ENCODE assay signal across 23 cellular contexts in genomic region chr11:106533046-106533445, GRCh38.
A peak's percentile ranks its signal among the peaks of the same experiment; 100 is the strongest.
DNase-seq lines count a peak whose midpoint lies in the region; ATAC-seq, FAIRE-seq and TF ChIP-seq lines count a peak whose summit lies in the region.
"Had no signal": no experiment of that assay in that cellular context is flagged by ENCODE, and none has a peak within 500 bp of the region (broad histone marks: within the 10 kb centered on the region; RNA-seq: fewer than 3 reads in every experiment).

No MANE protein-coding gene starts in this region.

- H3K9me3 ChIP-seq in PC-9 (ENCODE audit: insufficient read depth, low read depth) = no peaks in the 10 kb centered on the region
- H3K9me3 ChIP-seq in K562 (replicated peaks; ENCODE audit: control insufficient read depth, insufficient read depth, low read depth, low read length) = no peaks in the 10 kb centered on the region
- H3K9me3 ChIP-seq: BE2C, BLaER1 had no signal

- H3K27me3 ChIP-seq in PC-9 (ENCODE audit: insufficient read depth, low read depth) (no peaks in the 10 kb centered on the region), K562 (ENCODE audit: control insufficient read depth in 2 of 2, insufficient read depth in 2 of 2, low read length in 2 of 2) (no peaks in the 10 kb centered on the region)
- H3K27me3 ChIP-seq: BE2C, BLaER1 had no signal

- H3K36me3 ChIP-seq in PC-9 (ENCODE audit: low read depth) (no peaks in the 10 kb centered on the region), K562 (ENCODE audit: control insufficient read depth, insufficient read depth, low read length) (no peaks in the 10 kb centered on the region)
- H3K36me3 ChIP-seq: BE2C, BLaER1 had no signal

- intact Hi-C loops in PC-9 (cut with micrococcal nuclease; ENCODE audit: unreplicated experiment) = no loop called here
- intact Hi-C loops in K562 (cut with micrococcal nuclease) = no loop called here

- TF ChIP-seq RAD21 in K562 (CRISPR knock-in tag; conservative IDR thresholded peaks at IDR 0.05 in 1 of 2, IDR thresholded peaks at IDR 0.05 in 1 of 2) = no peak

- H3K4me2 ChIP-seq in PC-9 = no peak overlapping the region
- no peak overlapping the region for H3K4me2 ChIP-seq in K562 (ENCODE audit: insufficient read depth, low read length)
- H3K4me2 ChIP-seq: BLaER1 had no signal

- ATAC-seq in K562 (no peak), GM18861 (IDR thresholded peaks at IDR 0.05; ENCODE audit: unreplicated experiment) (no peak), GM21723 (IDR thresholded peaks at IDR 0.05; ENCODE audit: unreplicated experiment) (no peak)

- H3K27ac ChIP-seq in PC-9 = no peak overlapping the region
- no peak overlapping the region for H3K27ac ChIP-seq in K562 (ENCODE audit: extremely low read depth, low read depth, low read length)
- H3K27ac ChIP-seq: BLaER1 had no signal

- no peaks in the 10 kb centered on the region for H3F3A ChIP-seq in PC-9 (ENCODE audit: insufficient read depth, low read depth)

- CTCF ChIA-PET in PC-9 (lab: Charles Lee) (no interaction called here), K562 (lab: Yijun Ruan, JAX; ENCODE audit: low intra/inter-chr PET ratio) (no interaction called here)

- no peaks in the 10 kb centered on the region for H3K9me1 ChIP-seq in K562 (ENCODE audit: control insufficient read depth, insufficient read depth, low read length)

- H4K20me1 ChIP-seq in PC-9 (ENCODE audit: insufficient read depth) (no peaks in the 10 kb centered on the region), K562 (replicated peaks; ENCODE audit: control insufficient read depth, insufficient read depth, low read length) (no peaks in the 10 kb centered on the region)
- H4K20me1 ChIP-seq: BLaER1 had no signal

- BruUV-seq in PC-9 (replicated peaks; lab: Mats Ljungman, UMichigan) = no TSS peak
- BruUV-seq in K562 (replicated peaks; lab: Mats Ljungman, UMichigan) = no TSS peak

- no peak for TF ChIP-seq CTCF in PC-9 (conservative IDR thresholded peaks at IDR 0.05)
- TF ChIP-seq CTCF in K562 (IDR thresholded peaks at IDR 0.05 in 2 of 3, conservative IDR thresholded peaks at IDR 0.05 in 1 of 3; ENCODE audit: insufficient read depth in 2 of 3, low read depth in 1 of 3, low read length in 3 of 3) = no peak
- TF ChIP-seq CTCF in GM13977 (IDR thresholded peaks at IDR 0.05; ENCODE audit: extremely low read depth, insufficient read depth, missing control alignments) = no peak

- H3K9ac ChIP-seq in K562 (ENCODE audit: insufficient read depth in 1 of 2, low read depth in 2 of 2, low read length in 2 of 2) = no peak overlapping the region
- H3K9ac ChIP-seq: BLaER1 had no signal

- DNase-seq in PC-9 = no peak
- DNase-seq in K562 (ENCODE audit: extremely low read depth in 1 of 4, low spot score in 3 of 4) = no peak
- DNase-seq in GM13977 (ENCODE audit: low spot score) = no peak
- DNase-seq: 8988T; ACHN; BE2C; C1 segment of cervical spinal cord; CD4-positive, alpha-beta memory T cell; CD4-positive, CD25-positive, alpha-beta regulatory T cell; CD8-positive, alpha-beta memory T cell; COR-L47; DMS 273 treated with DMSO at 0.1 percent for 48 hours; DMS153; DMS79; DND-41; EL; GF-D8 had no signal

- 30% methylated on average over 2 of the region's 2 CpGs for WGBS in K562 (ENCODE audit: insufficient coverage, low coverage, missing lambda C conversion rate)

- in situ Hi-C loops in K562 (cut with MboI) (no loop called here), GM13977 (cut with MboI; ENCODE audit: low pct_unique_long_range_greater_than_20kb, low sequenced_read_pairs, unreplicated experiment) (no loop called here)

- POLR2A ChIA-PET in PC-9 (lab: Charles Lee; ENCODE audit: unreplicated experiment) (no interaction called here), K562 (lab: Yijun Ruan, JAX) (no interaction called here)

- FAIRE-seq in K562 (lab: Jason Lieb, UNC) = no peak
- FAIRE-seq: A204.1, GM12891, GM18507 had no signal

- H3K9me2 ChIP-seq in PC-9 (ENCODE audit: insufficient read depth) = no peaks in the 10 kb centered on the region

- no peak for TF ChIP-seq POLR2A in K562 (conservative IDR thresholded peaks at IDR 0.05)

- H3K79me2 ChIP-seq in PC-9 (ENCODE audit: low read depth) (no peaks in the 10 kb centered on the region), K562 (ENCODE audit: control insufficient read depth, insufficient read depth, low read length) (no peaks in the 10 kb centered on the region)

- 0 out of 2 replicates have a peak overlapping the region, but pooled peaks have one; percentile 36 for H2AFZ ChIP-seq in PC-9
- no peak overlapping the region for H2AFZ ChIP-seq in K562 (ENCODE audit: low read depth, low read length)

- H3K4me3 ChIP-seq in PC-9 (no peak overlapping the region), K562 (no peak overlapping the region)
- H3K4me3 ChIP-seq: BLaER1 had no signal

- TF ChIP-seq EP300 in K562 (IDR thresholded peaks at IDR 0.05; ENCODE audit: low read length) = no peak

- H3K4me1 ChIP-seq in PC-9 (replicated peaks; ENCODE audit: insufficient read depth) (no peaks in the 10 kb centered on the region), K562 (replicated peaks in 1 of 2; ENCODE audit: control insufficient read depth in 2 of 2, insufficient read depth in 2 of 2, low read length in 2 of 2) (no peaks in the 10 kb centered on the region)
- H3K4me1 ChIP-seq: BE2C, BLaER1 had no signal

TF ChIP-seq in K562, 482 proteins besides CTCF, POLR2A, EP300 and RAD21:
- peak; percentile 86 for TF ChIP-seq DACH1 (IDR thresholded peaks at IDR 0.05; ENCODE audit: partially characterized antibody)
- no peak for TF ChIP-seq ZNF583 (CRISPR knock-in tag; IDR thresholded peaks at IDR 0.05)
